Comparison of ENCODE assay signal across 1 cellular context in the genomic region with DNA sequence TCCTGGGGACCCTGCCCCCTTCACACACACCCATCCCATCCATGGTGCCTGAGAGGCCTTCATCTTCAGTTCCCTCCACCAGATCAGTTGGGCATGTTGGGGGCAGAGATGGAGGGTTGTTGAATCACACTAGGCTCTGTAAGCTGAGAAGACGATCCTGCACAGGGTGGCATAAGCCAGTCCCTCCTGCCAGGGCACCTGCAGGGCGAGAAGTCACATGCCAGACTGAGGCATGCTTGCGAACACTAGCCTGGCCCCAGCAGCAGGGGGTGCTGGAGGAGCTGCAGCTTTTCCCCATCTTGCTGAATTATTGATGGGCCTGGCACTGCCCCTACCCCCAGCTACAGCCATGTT.
A peak's percentile ranks its signal among the peaks of the same experiment; 100 is the strongest.
TF ChIP-seq lines count a peak whose summit lies in the region.

No MANE protein-coding gene starts in this region.

TF ChIP-seq in H1, 55 proteins besides CTCF, POLR2A, EP300 and RAD21:
- TF ChIP-seq, protein P1, sequence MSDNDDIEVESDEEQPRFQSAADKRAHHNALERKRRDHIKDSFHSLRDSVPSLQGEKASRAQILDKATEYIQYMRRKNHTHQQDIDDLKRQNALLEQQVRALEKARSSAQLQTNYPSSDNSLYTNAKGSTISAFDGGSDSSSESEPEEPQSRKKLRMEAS (IDR thresholded peaks at IDR 0.05), result peak; percentile 60; the same call in 1 of the 2 replicates
- TF ChIP-seq NANOG (IDR thresholded peaks at IDR 0.05; ENCODE audit: insufficient read depth, low read depth, low read length, poor library complexity, severe bottlenecking), result no peak
